In the genomic region with DNA sequence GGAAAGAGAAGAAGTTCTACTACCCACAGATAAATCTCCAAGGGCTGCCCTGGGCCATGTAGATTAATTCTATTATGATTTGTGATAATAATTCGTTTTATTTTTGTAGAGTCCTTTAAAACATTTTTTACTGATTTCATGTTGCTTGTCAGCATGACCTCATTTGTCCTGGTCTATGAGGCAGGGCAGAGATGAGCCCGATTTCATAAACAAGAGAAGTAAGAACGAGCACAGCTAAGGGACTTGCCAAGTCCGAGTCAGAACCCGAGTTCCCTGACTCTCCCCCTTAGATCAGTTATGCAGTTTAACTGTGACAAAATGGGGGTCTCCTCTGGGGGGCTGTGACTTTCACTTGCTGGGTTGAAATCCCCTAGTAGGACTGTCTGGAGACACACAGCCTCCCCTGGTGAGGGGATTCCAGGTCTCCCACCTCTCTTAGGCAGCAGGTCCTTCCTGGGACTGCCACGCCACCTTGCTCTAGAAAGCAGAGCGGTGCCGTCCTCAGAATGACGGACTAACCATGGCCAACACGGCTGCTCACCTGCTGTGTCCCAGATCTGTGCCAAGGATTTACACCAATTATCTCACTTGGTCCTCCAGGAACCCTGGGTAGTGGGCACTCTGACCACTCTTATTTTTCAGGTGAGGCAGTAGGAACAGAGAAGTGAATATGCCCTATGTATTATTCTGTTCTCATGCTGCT, we compare ENCODE assay signal across 1 cellular context.
TF ChIP-seq lines count a peak whose summit lies in the region.

No MANE protein-coding gene starts in this region.

TF ChIP-seq in GM12878, 131 proteins besides CTCF, POLR2A, EP300 and RAD21 (continued from another document):
- TF ChIP-seq, protein P1, sequence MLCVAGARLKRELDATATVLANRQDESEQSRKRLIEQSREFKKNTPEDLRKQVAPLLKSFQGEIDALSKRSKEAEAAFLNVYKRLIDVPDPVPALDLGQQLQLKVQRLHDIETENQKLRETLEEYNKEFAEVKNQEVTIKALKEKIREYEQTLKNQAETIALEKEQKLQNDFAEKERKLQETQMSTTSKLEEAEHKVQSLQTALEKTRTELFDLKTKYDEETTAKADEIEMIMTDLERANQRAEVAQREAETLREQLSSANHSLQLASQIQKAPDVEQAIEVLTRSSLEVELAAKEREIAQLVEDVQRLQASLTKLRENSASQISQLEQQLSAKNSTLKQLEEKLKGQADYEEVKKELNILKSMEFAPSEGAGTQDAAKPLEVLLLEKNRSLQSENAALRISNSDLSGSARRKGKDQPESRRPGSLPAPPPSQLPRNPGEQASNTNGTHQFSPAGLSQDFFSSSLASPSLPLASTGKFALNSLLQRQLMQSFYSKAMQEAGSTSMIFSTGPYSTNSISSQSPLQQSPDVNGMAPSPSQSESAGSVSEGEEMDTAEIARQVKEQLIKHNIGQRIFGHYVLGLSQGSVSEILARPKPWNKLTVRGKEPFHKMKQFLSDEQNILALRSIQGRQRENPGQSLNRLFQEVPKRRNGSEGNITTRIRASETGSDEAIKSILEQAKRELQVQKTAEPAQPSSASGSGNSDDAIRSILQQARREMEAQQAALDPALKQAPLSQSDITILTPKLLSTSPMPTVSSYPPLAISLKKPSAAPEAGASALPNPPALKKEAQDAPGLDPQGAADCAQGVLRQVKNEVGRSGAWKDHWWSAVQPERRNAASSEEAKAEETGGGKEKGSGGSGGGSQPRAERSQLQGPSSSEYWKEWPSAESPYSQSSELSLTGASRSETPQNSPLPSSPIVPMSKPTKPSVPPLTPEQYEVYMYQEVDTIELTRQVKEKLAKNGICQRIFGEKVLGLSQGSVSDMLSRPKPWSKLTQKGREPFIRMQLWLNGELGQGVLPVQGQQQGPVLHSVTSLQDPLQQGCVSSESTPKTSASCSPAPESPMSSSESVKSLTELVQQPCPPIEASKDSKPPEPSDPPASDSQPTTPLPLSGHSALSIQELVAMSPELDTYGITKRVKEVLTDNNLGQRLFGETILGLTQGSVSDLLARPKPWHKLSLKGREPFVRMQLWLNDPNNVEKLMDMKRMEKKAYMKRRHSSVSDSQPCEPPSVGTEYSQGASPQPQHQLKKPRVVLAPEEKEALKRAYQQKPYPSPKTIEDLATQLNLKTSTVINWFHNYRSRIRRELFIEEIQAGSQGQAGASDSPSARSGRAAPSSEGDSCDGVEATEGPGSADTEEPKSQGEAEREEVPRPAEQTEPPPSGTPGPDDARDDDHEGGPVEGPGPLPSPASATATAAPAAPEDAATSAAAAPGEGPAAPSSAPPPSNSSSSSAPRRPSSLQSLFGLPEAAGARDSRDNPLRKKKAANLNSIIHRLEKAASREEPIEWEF (IDR thresholded peaks at IDR 0.05; ENCODE audit: insufficient replicate concordance, low read depth, low read length) = no peak
- TF ChIP-seq NFYA (IDR thresholded peaks at IDR 0.05; ENCODE audit: borderline replicate concordance, low read depth, low read length) = no peak
- TF ChIP-seq TCF12 (IDR thresholded peaks at IDR 0.05; ENCODE audit: low read depth, low read length) = no peak
- TF ChIP-seq LARP7 (IDR thresholded peaks at IDR 0.05) = no peak
- no peak for TF ChIP-seq IRF4 (IDR thresholded peaks at IDR 0.05; ENCODE audit: low read depth, low read length)
- no peak for TF ChIP-seq ZNF274 (IDR thresholded peaks at IDR 0.05; ENCODE audit: insufficient read depth, insufficient read length)
